Comparison of ENCODE assay signal across 21 cellular contexts in the genomic region with DNA sequence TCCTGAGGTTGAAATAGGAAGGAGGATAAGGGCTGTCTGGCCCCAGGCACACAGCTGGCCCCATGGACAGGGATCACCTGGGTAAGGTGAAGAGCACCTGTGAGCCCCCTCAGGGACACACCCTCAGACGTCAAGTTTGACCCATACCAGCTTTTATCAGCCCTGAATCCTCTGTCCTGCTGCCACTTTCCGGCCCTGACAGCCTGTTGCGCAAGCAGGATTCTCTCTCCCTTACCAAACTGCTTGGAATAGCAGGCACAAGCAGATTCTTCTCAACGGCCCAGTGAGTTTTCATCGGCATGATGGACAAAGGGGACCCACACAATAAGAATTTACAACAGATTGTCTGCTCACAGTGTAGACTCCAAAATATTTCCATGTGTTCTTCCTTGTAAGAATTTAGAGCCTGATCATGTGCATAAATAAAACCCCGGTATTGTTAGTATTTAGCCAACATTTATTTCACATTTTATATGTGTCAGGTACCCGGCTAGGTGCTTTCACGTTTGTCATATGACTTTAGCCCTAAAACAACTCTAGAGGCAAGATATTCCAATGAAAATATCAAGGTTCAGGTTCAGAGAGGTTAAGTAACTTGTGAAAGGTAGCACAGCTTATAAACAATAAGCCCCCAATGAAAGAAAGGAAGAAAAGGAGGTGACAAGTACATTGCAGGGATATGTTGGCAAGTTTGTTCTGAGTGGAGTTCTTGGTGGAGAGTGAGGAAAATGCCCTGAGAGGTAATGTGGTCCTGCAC.
DNase-seq lines count a peak whose midpoint lies in the region; ATAC-seq, FAIRE-seq and TF ChIP-seq lines count a peak whose summit lies in the region.
"Had no signal": no experiment of that assay in that cellular context is flagged by ENCODE, and none has a peak within 500 bp of the region (broad histone marks: within the 10 kb centered on the region; RNA-seq: fewer than 3 reads in every experiment).

No MANE protein-coding gene starts in this region.

- no peak overlapping the region for H3K9ac ChIP-seq in H1 (replicated peaks in 1 of 4; ENCODE audit: extremely low read depth in 1 of 4, low read depth in 3 of 4, low read length in 3 of 4)
- H3K9ac ChIP-seq in mesendoderm (ENCODE audit: low read length) = no peak overlapping the region

- H3K36me3 Mint-ChIP-seq in CD8-positive, alpha-beta memory T cell = no peaks in the 10 kb centered on the region
- H3K36me3 Mint-ChIP-seq in activated naive CD8-positive, alpha-beta T cell treated with anti-CD3 and anti-CD28 coated beads, Interleukin-2, amount 50 U/mL, for 24 hours (ENCODE audit: low read depth) = no peaks in the 10 kb centered on the region
- H3K36me3 Mint-ChIP-seq: activated naive CD8-positive, alpha-beta T cell; IgD-negative memory B cell; memory B cell; T-cell had no signal

- H3K79me2 ChIP-seq in H1 (ENCODE audit: control insufficient read depth in 1 of 2, insufficient read depth in 2 of 2, low read length in 2 of 2) (no peaks in the 10 kb centered on the region), mesendoderm (ENCODE audit: control insufficient read depth, insufficient read depth, low read length) (no peaks in the 10 kb centered on the region)

- peaks cover 0 to 5% (median 0%) of the 10 kb centered on the region in 5 donors for H3K9me3 Mint-ChIP-seq in CD8-positive, alpha-beta memory T cell
- no peaks in the 10 kb centered on the region for H3K9me3 Mint-ChIP-seq in activated naive CD8-positive, alpha-beta T cell treated with anti-CD3 and anti-CD28 coated beads, Interleukin-2, amount 50 U/mL, for 24 hours
- H3K9me3 Mint-ChIP-seq: memory B cell, T-cell had no signal

- TF ChIP-seq CTCF in H1 (IDR thresholded peaks at IDR 0.05; ENCODE audit: control extremely low read depth in 1 of 3, insufficient read depth in 1 of 3, low read depth in 1 of 3, low read length in 3 of 3) (no peak), Peyer's patch (IDR thresholded peaks at IDR 0.05) (no peak)

- H4K5ac ChIP-seq in H1 (ENCODE audit: insufficient read length, low read depth, low read length) (no peak overlapping the region), mesendoderm (ENCODE audit: low read length) (no peak overlapping the region)

- FAIRE-seq in H1 (lab: Jason Lieb, UNC) = no peak

- no peak overlapping the region for H4K91ac ChIP-seq in H1 (replicated peaks; ENCODE audit: insufficient read length, low read length)

- H3K4ac ChIP-seq in H1 (replicated peaks; ENCODE audit: insufficient read length, low read depth, low read length) (no peak overlapping the region), mesendoderm (ENCODE audit: low read depth, low read length) (no peak overlapping the region)

- H3K23me2 ChIP-seq in H1 (ENCODE audit: low read depth, low read length) = no peaks in the 10 kb centered on the region

- TF ChIP-seq POLR2A in H1 (IDR thresholded peaks at IDR 0.05; ENCODE audit: control extremely low read depth in 1 of 2, low read depth in 2 of 2, low read length in 2 of 2) (no peak), Peyer's patch (IDR thresholded peaks at IDR 0.05) (no peak)

- H3K79me1 ChIP-seq in H1 (ENCODE audit: low read depth, low read length) = no peaks in the 10 kb centered on the region
- H3K79me1 ChIP-seq in mesendoderm (ENCODE audit: low read length) = no peaks in the 10 kb centered on the region

- no peak overlapping the region for H3K14ac ChIP-seq in H1 (ENCODE audit: insufficient read length)

- no peak overlapping the region for H3K4me3 Mint-ChIP-seq in CD8-positive, alpha-beta memory T cell
- H3K4me3 Mint-ChIP-seq in activated naive CD8-positive, alpha-beta T cell treated with anti-CD3 and anti-CD28 coated beads, Interleukin-2, amount 50 U/mL, for 24 hours = no peak overlapping the region
- H3K4me3 Mint-ChIP-seq: activated naive CD8-positive, alpha-beta T cell; IgD-negative memory B cell; memory B cell; T-cell had no signal

- DNase-seq in EL (peak; percentile 68), NCI-H226 (peak; percentile 24), H1 (ENCODE audit: low read depth in 1 of 2, low spot score in 2 of 2) (no peak), mesendoderm (peak; percentile 42), Peyer's patch (no peak)
- no peak for DNase-seq in CD8-positive, alpha-beta memory T cell
- no peak for DNase-seq in activated naive CD8-positive, alpha-beta T cell treated with anti-CD3 and anti-CD28 coated beads, Interleukin-2, amount 50 U/mL, for 24 hours
- DNase-seq: activated CD4-positive, CD25-positive, alpha-beta regulatory T cell treated with anti-CD3 and anti-CD28 coated beads, Interleukin-2, amount 50 U/mL, for 72 hours; activated CD8-positive, alpha-beta memory T cell treated with anti-CD3 and anti-CD28 coated beads, Interleukin-2, amount 50 U/mL, for 48 hours; C1 segment of cervical spinal cord; colonic mucosa; DND-41; hypothalamus; NCI-H1417 treated with DMSO at 0.1 percent for 48 hours; T-cell had no signal

- H3K18ac ChIP-seq in H1 (ENCODE audit: extremely low read depth, low read length) = no peak overlapping the region
- no peak overlapping the region for H3K18ac ChIP-seq in mesendoderm (ENCODE audit: low read length)

- H3K23ac ChIP-seq in H1 (ENCODE audit: insufficient read length) (no peak overlapping the region), mesendoderm (ENCODE audit: low read length) (no peak overlapping the region)

- H3K27me3 ChIP-seq in H1 (replicated peaks in 1 of 4; ENCODE audit: control insufficient read depth in 3 of 4, extremely low read depth in 1 of 4, insufficient read depth in 3 of 4, low read length in 3 of 4) (no peaks in the 10 kb centered on the region), mesendoderm (ENCODE audit: insufficient read depth, low read length, poor library complexity) (no peaks in the 10 kb centered on the region), Peyer's patch (no peaks in the 10 kb centered on the region)
- no peaks in the 10 kb centered on the region for H3K27me3 ChIP-seq in CD8-positive, alpha-beta memory T cell (ENCODE audit: insufficient read depth, low read length, poor library complexity, severe bottlenecking)
- H3K27me3 ChIP-seq: colonic mucosa had no signal

- no peak overlapping the region for H3K4me2 ChIP-seq in H1 (ENCODE audit: insufficient read depth in 1 of 2, low read depth in 2 of 2, low read length in 2 of 2)
- no peak overlapping the region for H3K4me2 ChIP-seq in mesendoderm (ENCODE audit: low read length)

- H3K4me3 ChIP-seq in H1 (ENCODE audit: extremely low read depth in 1 of 4, insufficient read depth in 2 of 4, low read depth in 3 of 4, low read length in 4 of 4) = no peak overlapping the region
- H3K4me3 ChIP-seq in mesendoderm (ENCODE audit: low read length) = no peak overlapping the region
- no peak overlapping the region for H3K4me3 ChIP-seq in CD8-positive, alpha-beta memory T cell (ENCODE audit: low read length)
- no peak overlapping the region for H3K4me3 ChIP-seq in Peyer's patch
- H3K4me3 ChIP-seq: colonic mucosa, thoracic aorta had no signal

- WGBS in H1 (ENCODE audit: extremely low coverage in 1 of 2, insufficient coverage in 1 of 2, insufficient read length in 1 of 2, insufficient replicate concordance in 2 of 2, low coverage in 1 of 2, low lambda C conversion rate in 2 of 2, missing lambda C conversion rate in 1 of 2), 2 experiments = 72% methylated on average over 8 of the region's 8 CpGs; no CpG with 5 or more reads in 1 of the 2 experiments
- no CpG with 5 or more reads among the region's 8 CpGs for WGBS in mesendoderm (ENCODE audit: extremely low coverage, insufficient coverage, low lambda C conversion rate)

- no peak overlapping the region for H2BK5ac ChIP-seq in H1 (ENCODE audit: low read depth, low read length)
- no peak overlapping the region for H2BK5ac ChIP-seq in mesendoderm (ENCODE audit: low read length)

- H2AK5ac ChIP-seq in H1 (ENCODE audit: low read depth, low read length) (no peak overlapping the region), mesendoderm (ENCODE audit: low read length) (no peak overlapping the region)

- H4K8ac ChIP-seq in H1 (ENCODE audit: extremely low read depth, insufficient read depth, low read length) (no peak overlapping the region), mesendoderm (ENCODE audit: low read depth, low read length) (no peak overlapping the region)

- H3K56ac ChIP-seq in H1 (replicated peaks; ENCODE audit: insufficient read length, low read depth, low read length) (no peak overlapping the region), mesendoderm (ENCODE audit: low read length) (no peak overlapping the region)

- CTCF ChIA-PET in H1 (lab: Charles Lee; ENCODE audit: partially characterized antibody) = interaction anchor here (0.7 to 1.3 kb wide), 2 partner anchors 61 to 305 kb away, joined by 3 read pairs; no protein-coding TSS in a partner anchor
- CTCF ChIA-PET in CD8-positive, alpha-beta memory T cell (lab: Charles Lee) = no interaction called here

- TF ChIP-seq RAD21 in H1 (IDR thresholded peaks at IDR 0.05 in 1 of 2, conservative IDR thresholded peaks at IDR 0.05 in 1 of 2; ENCODE audit: low read depth in 2 of 2, low read length in 2 of 2) = no peak

- no peak for ATAC-seq in activated naive CD8-positive, alpha-beta T cell treated with anti-CD3 and anti-CD28 coated beads, Interleukin-2, amount 50 U/mL, for 24 hours
- ATAC-seq in GM18511 (IDR thresholded peaks at IDR 0.05; ENCODE audit: unreplicated experiment) = no peak
- ATAC-seq: Panc1, T-cell had no signal

- H3K27ac Mint-ChIP-seq in CD8-positive, alpha-beta memory T cell = no peak overlapping the region
- H3K27ac Mint-ChIP-seq in activated naive CD8-positive, alpha-beta T cell treated with anti-CD3 and anti-CD28 coated beads, Interleukin-2, amount 50 U/mL, for 24 hours = no peak overlapping the region
- H3K27ac Mint-ChIP-seq: activated naive CD8-positive, alpha-beta T cell; IgD-negative memory B cell; memory B cell; T-cell had no signal

- no peak overlapping the region for H2BK15ac ChIP-seq in H1 (ENCODE audit: low read length)
- H2BK15ac ChIP-seq in mesendoderm (replicated peaks; ENCODE audit: low read depth) = no peak overlapping the region

- POLR2A ChIA-PET in H1 (lab: Charles Lee; ENCODE audit: partially characterized antibody) = no interaction called here
- POLR2A ChIA-PET in CD8-positive, alpha-beta memory T cell (lab: Charles Lee) = no interaction called here

- no peak overlapping the region for H2BK20ac ChIP-seq in H1 (ENCODE audit: low read length)

- no peaks in the 10 kb centered on the region for H3K9me3 ChIP-seq in H1 (ENCODE audit: insufficient read depth in 2 of 2, low read depth in 1 of 2, low read length in 1 of 2)
- no peaks in the 10 kb centered on the region for H3K9me3 ChIP-seq in CD8-positive, alpha-beta memory T cell (ENCODE audit: low read length)
- no peaks in the 10 kb centered on the region for H3K9me3 ChIP-seq in Peyer's patch
- H3K9me3 ChIP-seq: colonic mucosa, thoracic aorta had no signal

- no peak overlapping the region for H2BK120ac ChIP-seq in H1 (replicated peaks; ENCODE audit: low read depth, low read length)
- no peak overlapping the region for H2BK120ac ChIP-seq in mesendoderm (ENCODE audit: low read depth, low read length)

- H3K27me3 Mint-ChIP-seq in CD8-positive, alpha-beta memory T cell = no peaks in the 10 kb centered on the region
- no peaks in the 10 kb centered on the region for H3K27me3 Mint-ChIP-seq in activated naive CD8-positive, alpha-beta T cell treated with anti-CD3 and anti-CD28 coated beads, Interleukin-2, amount 50 U/mL, for 24 hours
- H3K27me3 Mint-ChIP-seq: IgD-negative memory B cell had no signal

- H2BK12ac ChIP-seq in H1 (ENCODE audit: low read depth, low read length) = no peak overlapping the region

- H3K4me1 Mint-ChIP-seq in CD8-positive, alpha-beta memory T cell = no peaks in the 10 kb centered on the region
- peaks cover 12% of the 10 kb centered on the region for H3K4me1 Mint-ChIP-seq in activated naive CD8-positive, alpha-beta T cell treated with anti-CD3 and anti-CD28 coated beads, Interleukin-2, amount 50 U/mL, for 24 hours
- H3K4me1 Mint-ChIP-seq: memory B cell, T-cell had no signal

- H3K4me1 ChIP-seq in H1 (replicated peaks in 1 of 4; ENCODE audit: control insufficient read depth in 3 of 4, insufficient read depth in 4 of 4, low read length in 3 of 4) (peaks cover 2 to 20% (median 6%) of the 10 kb centered on the region in 4 experiments; a peak in 5 of 7 replicates), mesendoderm (ENCODE audit: control insufficient read depth, low read depth, low read length) (no peaks in the 10 kb centered on the region), Peyer's patch (no peaks in the 10 kb centered on the region)
- no peaks in the 10 kb centered on the region for H3K4me1 ChIP-seq in CD8-positive, alpha-beta memory T cell (ENCODE audit: insufficient read depth, low read length)
- H3K4me1 ChIP-seq: colonic mucosa had no signal

- TF ChIP-seq EP300 in H1 (IDR thresholded peaks at IDR 0.05; ENCODE audit: borderline replicate concordance in 1 of 2, low read depth in 2 of 2, low read length in 2 of 2) = no peak

- H4K20me1 ChIP-seq in H1 (replicated peaks in 1 of 2; ENCODE audit: control insufficient read depth in 1 of 2, insufficient read depth in 2 of 2, low read length in 2 of 2) = no peaks in the 10 kb centered on the region

- H3K27ac ChIP-seq in H1 (ENCODE audit: low read depth, low read length) (no peak overlapping the region), mesendoderm (ENCODE audit: low read depth, low read length) (no peak overlapping the region), Peyer's patch (no peak overlapping the region)
- no peak overlapping the region for H3K27ac ChIP-seq in CD8-positive, alpha-beta memory T cell (ENCODE audit: low read depth, low read length)
- H3K27ac ChIP-seq: colonic mucosa, thoracic aorta had no signal

- no peaks in the 10 kb centered on the region for H3K36me3 ChIP-seq in H1 (ENCODE audit: control insufficient read depth in 2 of 4, insufficient read depth in 4 of 4, low read length in 3 of 4)
- no peaks in the 10 kb centered on the region for H3K36me3 ChIP-seq in mesendoderm (ENCODE audit: control insufficient read depth, insufficient read depth, low read length)
- H3K36me3 ChIP-seq in CD8-positive, alpha-beta memory T cell (ENCODE audit: insufficient read depth, low read length) = no peaks in the 10 kb centered on the region
- H3K36me3 ChIP-seq in Peyer's patch = no peaks in the 10 kb centered on the region
- H3K36me3 ChIP-seq: colonic mucosa, thoracic aorta had no signal

- no peak overlapping the region for H2AFZ ChIP-seq in H1 (ENCODE audit: low read length)

Comparison
In these comparisons a context has a peak if more than half of its experiments do, and no peak if none do; other contexts are left out.
1. DNase-seq: peak in EL (single experiment), NCI-H226 (single experiment) and mesendoderm (single experiment); none in H1 (0 of 2), CD8-positive, alpha-beta memory T cell (0 of 5), Peyer's patch (0 of 3) and activated naive CD8-positive, alpha-beta T cell treated with anti-CD3 and anti-CD28 coated beads, Interleukin-2, amount 50 U/mL, for 24 hours (single experiment).